In genomic region chr9:110744753-110745522, GRCh38 we compare ENCODE assay signal across 1 cellular context.
TF ChIP-seq lines count a peak whose summit lies in the region.

No MANE protein-coding gene starts in this region.

TF ChIP-seq in HCT116, 20 proteins besides CTCF, POLR2A, EP300 and RAD21 (continued from another document):
- no peak for TF ChIP-seq ZBTB33 (IDR thresholded peaks at IDR 0.05; ENCODE audit: extremely low read depth, insufficient replicate concordance, low read length)
- TF ChIP-seq EGR1 (IDR thresholded peaks at IDR 0.05; ENCODE audit: low read depth), result no peak
